ENCODE assay signal across 25 cellular contexts in genomic region chr20:15091417-15092017, GRCh38.
"Had no signal": no experiment of that assay in that cellular context is flagged by ENCODE, and none has a peak within 500 bp of the region (broad histone marks: within the 10 kb centered on the region; RNA-seq: fewer than 3 reads in every experiment).

No MANE protein-coding gene starts in this region.

- H3K27ac ChIP-seq: ascending aorta, PC-9, SJCRH30 had no signal

- H3K36me3 Mint-ChIP-seq: activated CD8-positive, alpha-beta memory T cell treated with anti-CD3 and anti-CD28 coated beads, Interleukin-2, amount 10 ng/mL, durations not matched to agents 7 days and 5 days; activated naive CD4-positive, alpha-beta T cell treated with anti-CD3 and anti-CD28 coated beads, Interleukin-2, amount 50 U/mL, for 24 hours; brain had no signal

- H3K27me3 ChIP-seq: ascending aorta, SJCRH30 had no signal

- H3K9me3 ChIP-seq: ascending aorta, SJCRH30 had no signal

- H3K4me3 ChIP-seq: ascending aorta, K562, PC-9, SJCRH30 had no signal

- H3K9me3 Mint-ChIP-seq: activated B cell treated with CpG ODN at 0.5 μM for 24 hours; activated naive CD4-positive, alpha-beta T cell treated with anti-CD3 and anti-CD28 coated beads, Interleukin-2, amount 50 U/mL, for 24 hours had no signal

- H3K27ac Mint-ChIP-seq: activated B cell treated with CpG ODN at 0.5 μM for 24 hours; activated CD4-positive, alpha-beta T cell treated with anti-CD3 and anti-CD28 coated beads, Interleukin-2, amount 10 ng/mL, durations not matched to agents 24 days and 14 days; activated CD8-positive, alpha-beta memory T cell treated with anti-CD3 and anti-CD28 coated beads, Interleukin-2, amount 10 ng/mL, durations not matched to agents 7 days and 5 days; activated naive CD4-positive, alpha-beta T cell treated with anti-CD3 and anti-CD28 coated beads, Interleukin-2, amount 50 U/mL, for 24 hours; activated T-cell treated with anti-CD3 and anti-CD28 coated beads, Interleukin-2, amount 50 U/mL, for 24 hours; activated T-helper 1 cell treated with anti-CD3 and anti-CD28 coated beads, Interleukin-12 subunit alpha, Interleukin-12 subunit beta, Interleukin-2, Interleukin-4 antibody, amounts not matched to agents 30 ng/mL and 10 ng/mL and 1 ng/mL, durations not matched to agents 14 hours and 24 hours and 36 hours; brain; T-helper 17 cell had no signal

- H3K36me3 ChIP-seq: ascending aorta, SJCRH30 had no signal

- H3K4me3 Mint-ChIP-seq: activated B cell treated with CpG ODN at 0.5 μM for 24 hours; activated CD4-positive, alpha-beta T cell treated with anti-CD3 and anti-CD28 coated beads, Interleukin-2, amount 10 ng/mL, durations not matched to agents 24 days and 14 days; activated CD8-positive, alpha-beta memory T cell treated with anti-CD3 and anti-CD28 coated beads, Interleukin-2, amount 10 ng/mL, durations not matched to agents 7 days and 5 days; activated naive CD4-positive, alpha-beta T cell treated with anti-CD3 and anti-CD28 coated beads, Interleukin-2, amount 50 U/mL, for 24 hours; activated T-cell treated with anti-CD3 and anti-CD28 coated beads, Interleukin-2, amount 50 U/mL, for 24 hours; activated T-helper 1 cell treated with anti-CD3 and anti-CD28 coated beads, Interleukin-12 subunit alpha, Interleukin-12 subunit beta, Interleukin-2, Interleukin-4 antibody, amounts not matched to agents 30 ng/mL and 10 ng/mL and 1 ng/mL, durations not matched to agents 14 hours and 24 hours and 36 hours; brain; central memory CD8-positive, alpha-beta T cell; T-helper 17 cell had no signal

- DNase-seq: activated B cell treated with CpG ODN at 0.5 μM for 24 hours; activated CD4-positive, alpha-beta T cell treated with anti-CD3 and anti-CD28 coated beads for 1 hour; activated CD4-positive, alpha-beta T cell treated with anti-CD3 and anti-CD28 coated beads, Interleukin-2, amount 10 ng/mL, durations not matched to agents 24 days and 14 days; activated CD4-positive, alpha-beta T cell treated with anti-CD3 and anti-CD28 coated beads, Interleukin-2, amount 50 U/mL, for 48 hours; activated CD8-positive, alpha-beta memory T cell treated with anti-CD3 and anti-CD28 coated beads, Interleukin-2, amount 10 ng/mL, durations not matched to agents 7 days and 5 days; activated effector memory CD4-positive, alpha-beta T cell treated with Interleukin-2 at 50 U/mL for 16 hours; activated naive CD4-positive, alpha-beta T cell; activated T-cell treated with anti-CD3 and anti-CD28 coated beads, Interleukin-2, amount 50 U/mL, for 24 hours; amniotic stem cell; Kasumi-1; NCI-H1092; NCI-H1417; NCI-H1930; NCI-H446; NCI-H524; PC-9; SJCRH30; T-helper 17 cell; T-helper 9 cell had no signal

- H3K4me1 Mint-ChIP-seq: activated B cell treated with CpG ODN at 0.5 μM for 24 hours; activated CD4-positive, alpha-beta T cell treated with anti-CD3 and anti-CD28 coated beads, Interleukin-2, amount 10 ng/mL, durations not matched to agents 24 days and 14 days; activated CD8-positive, alpha-beta memory T cell treated with anti-CD3 and anti-CD28 coated beads, Interleukin-2, amount 10 ng/mL, durations not matched to agents 7 days and 5 days; activated naive CD4-positive, alpha-beta T cell treated with anti-CD3 and anti-CD28 coated beads, Interleukin-2, amount 50 U/mL, for 24 hours; central memory CD8-positive, alpha-beta T cell; T-helper 17 cell had no signal

- H3K4me1 ChIP-seq: ascending aorta, SJCRH30 had no signal

- H3K27me3 Mint-ChIP-seq: activated B cell treated with CpG ODN at 0.5 μM for 24 hours; activated CD4-positive, alpha-beta T cell treated with anti-CD3 and anti-CD28 coated beads, Interleukin-2, amount 10 ng/mL, durations not matched to agents 24 days and 14 days; activated CD8-positive, alpha-beta memory T cell treated with anti-CD3 and anti-CD28 coated beads, Interleukin-2, amount 10 ng/mL, durations not matched to agents 7 days and 5 days; activated naive CD4-positive, alpha-beta T cell treated with anti-CD3 and anti-CD28 coated beads, Interleukin-2, amount 50 U/mL, for 24 hours; activated T-cell treated with anti-CD3 and anti-CD28 coated beads, Interleukin-2, amount 50 U/mL, for 24 hours; brain; central memory CD8-positive, alpha-beta T cell; T-helper 17 cell had no signal
